Comparison of ENCODE assay signal across 21 cellular contexts in genomic region chr19:4046946-4047683, GRCh38.
"Had no signal": no experiment of that assay in that cellular context is flagged by ENCODE, and none has a peak within 500 bp of the region (broad histone marks: within the 10 kb centered on the region; RNA-seq: fewer than 3 reads in every experiment).

No MANE protein-coding gene starts in this region.

- H3K9me3 Mint-ChIP-seq: dendritic cell treated with granulocyte-macrophage colony-stimulating factor and Interleukin-4, amounts not matched to agents 40 ng/mL and 50 ng/mL, for 4 days; memory B cell; nephron; neural progenitor cell had no signal

- ATAC-seq: mucosa of descending colon, right lobe of liver had no signal

- H3K4me3 ChIP-seq: colonic mucosa, lung, mucosa of descending colon, neural progenitor cell, right lobe of liver, stomach, tibial artery, upper lobe of left lung had no signal

- H3K27me3 ChIP-seq: colonic mucosa, neural progenitor cell, right lobe of liver, stomach, testis, tibial artery, upper lobe of left lung had no signal

- H3K4me3 Mint-ChIP-seq: dendritic cell treated with granulocyte-macrophage colony-stimulating factor and Interleukin-4, amounts not matched to agents 40 ng/mL and 50 ng/mL, for 4 days; memory B cell; naive B cell; nephron; neural progenitor cell had no signal

- H3K36me3 ChIP-seq: colonic mucosa, neural progenitor cell had no signal

- H3K27ac Mint-ChIP-seq: dendritic cell treated with granulocyte-macrophage colony-stimulating factor and Interleukin-4, amounts not matched to agents 40 ng/mL and 50 ng/mL, for 4 days; memory B cell; neural progenitor cell; progenitor cell of endocrine pancreas had no signal

- H3K27me3 Mint-ChIP-seq: dendritic cell treated with granulocyte-macrophage colony-stimulating factor and Interleukin-4, amounts not matched to agents 40 ng/mL and 50 ng/mL, for 4 days; memory B cell; naive B cell; progenitor cell of endocrine pancreas had no signal

- DNase-seq: colonic mucosa; effector memory CD4-positive, alpha-beta T cell; head of caudate nucleus; naive B cell; small intestine; stimulated activated CD4-positive, alpha-beta T cell treated with anti-CD3 and anti-CD28 coated beads, Interleukin-15, amount 100 ng/mL, for 24 hours; stimulated activated CD4-positive, alpha-beta T cell treated with anti-CD3 and anti-CD28 coated beads, Interleukin-4, amount 100 ng/mL, for 1 hour; stimulated activated CD8-positive, alpha-beta memory T cell treated with anti-CD3 and anti-CD28 coated beads, Interleukin-4, amount 100 ng/mL, for 48 hours; stimulated activated naive CD4-positive, alpha-beta T cell treated with Interleukin-2 at 50 U/mL for 16 hours; stomach; testis; tibial artery had no signal
